Comparison of ENCODE assay signal across 8 cellular contexts in genomic region chr10:100346351-100346764, GRCh38.
DNase-seq lines count a peak whose midpoint lies in the region; TF ChIP-seq lines count a peak whose summit lies in the region.

No MANE protein-coding gene starts in this region.

- H3K27ac ChIP-seq in HEK293 (ENCODE audit: extremely low read depth, low read depth, low read length): peak overlapping the region; percentile 99

- peaks cover 21% of the 10 kb centered on the region for H3K4me1 ChIP-seq in HEK293 (ENCODE audit: control insufficient read depth, insufficient read depth, low read length)

- no peak for TF ChIP-seq CTCF in GM12875 (IDR thresholded peaks at IDR 0.05; ENCODE audit: borderline replicate concordance, insufficient read depth, low read depth, low read length)
- TF ChIP-seq CTCF in HEK293 (tag by site-specific recombination; IDR thresholded peaks at IDR 0.05): no peak
- no peak for TF ChIP-seq CTCF in cardiac fibroblast (IDR thresholded peaks at IDR 0.05; ENCODE audit: low read depth, low read length)

- DNase-seq in NAMALWA (ENCODE audit: low spot score): peak; percentile 88
- peak; percentile 72 for DNase-seq in UCSD-AML1 (lab: John Stamatoyannopoulos, UW; ENCODE audit: unreplicated experiment)
- peak; percentile 75 to 78 for DNase-seq in cardiac fibroblast (ENCODE audit: low read depth in 2 of 2)
- peak; percentile 66 for DNase-seq in iris pigment epithelial cell (ENCODE audit: low read depth)
- peak; percentile 35 to 77 for DNase-seq in stimulated activated CD4-positive, alpha-beta T cell treated with anti-CD3 and anti-CD28 coated beads, Interleukin-12 subunit alpha, Interleukin-12 subunit beta, amount 100 ng/mL, for 24 hours (ENCODE audit: low read depth in 2 of 2)
- no peak for DNase-seq in NCI-H1048 (lab: John Stamatoyannopoulos, UW)

- CTCF ChIA-PET in HEK293 (lab: Yijun Ruan, JAX): interaction anchor here (0.6 to 20.2 kb wide), 6 partner anchors 24 to 351 kb away, joined by 3 to 342 read pairs (median 4); partner anchors contain the start of gene SEC31B

- peak overlapping the region; percentile 86 for H3K4me3 ChIP-seq in GM12875 (ENCODE audit: low read depth, low read length)
- H3K4me3 ChIP-seq in HEK293 (ENCODE audit: low read depth, low read length): peak overlapping the region; percentile 77
- H3K4me3 ChIP-seq in cardiac fibroblast (replicated peaks in 1 of 2; ENCODE audit: low read depth in 2 of 2, low read length in 2 of 2): peak overlapping the region; percentile 93 to 95

- no peaks in the 10 kb centered on the region for H3K9me3 ChIP-seq in HEK293 (ENCODE audit: control insufficient read depth, insufficient read depth, low read depth, low read length)

- H3K36me3 ChIP-seq in HEK293 (ENCODE audit: control insufficient read depth in 2 of 2, insufficient read depth in 1 of 2, low read length in 2 of 2): peaks cover 5 to 31% of the 10 kb centered on the region in 2 experiments; a peak in 2 of 3 replicates

- POLR2A ChIA-PET in HEK293 (lab: Yijun Ruan, JAX): interaction anchor here (0.6 to 4.5 kb wide), 19 partner anchors 13 to 1064 kb away, joined by 3 to 71 read pairs (median 7); partner anchors contain the start of genes BLOC1S2, ENTPD7 and PKD2L1

TF ChIP-seq in HEK293, 187 proteins besides CTCF, POLR2A, EP300 and RAD21 (continues in another document):
- TF ChIP-seq ZNF580 (tag by site-specific recombination; IDR thresholded peaks at IDR 0.05) (no peak), WT1 (tag by site-specific recombination; IDR thresholded peaks at IDR 0.05) (no peak), ZNF571 (tag by site-specific recombination; IDR thresholded peaks at IDR 0.05) (no peak), KLF8 (tag by site-specific recombination; IDR thresholded peaks at IDR 0.05) (no peak), KLF10 (tag by site-specific recombination; IDR thresholded peaks at IDR 0.05) (peak; percentile 26; the same call in 1 of the 2 replicates), ZNF404 (tag by site-specific recombination; IDR thresholded peaks at IDR 0.05) (no peak), PRDM2 (tag by site-specific recombination; IDR thresholded peaks at IDR 0.05; ENCODE audit: borderline replicate concordance) (no peak), ZSCAN4 (tag by site-specific recombination; IDR thresholded peaks at IDR 0.05) (peak; percentile 52), KLF16 (tag by site-specific recombination; IDR thresholded peaks at IDR 0.05) (peak; percentile 71; the same call in 1 of the 2 replicates), ZNF335 (tag by site-specific recombination; conservative IDR thresholded peaks at IDR 0.05) (peak; percentile 91), ZNF777 (tag by site-specific recombination; IDR thresholded peaks at IDR 0.05; ENCODE audit: borderline replicate concordance) (0 out of 2 replicates have a peak, but pooled peaks have one; percentile 62), ZNF292 (tag by site-specific recombination; IDR thresholded peaks at IDR 0.05; ENCODE audit: borderline replicate concordance, low read depth) (no peak), ZNF513 (tag by site-specific recombination; IDR thresholded peaks at IDR 0.05) (no peak), ZBTB26 (tag by site-specific recombination; optimal IDR thresholded peaks at IDR 0.05) (peak; percentile 91), ZNF112 (tag by site-specific recombination; IDR thresholded peaks at IDR 0.05) (no peak), ZNF398 (tag by site-specific recombination; IDR thresholded peaks at IDR 0.05) (peak; percentile 77), ZNF768 (tag by site-specific recombination; IDR thresholded peaks at IDR 0.05) (no peak; the same call in 1 of the 2 replicates), ZNF19 (tag by site-specific recombination; IDR thresholded peaks at IDR 0.05; ENCODE audit: low read depth) (no peak)
